ENCODE assay signal across 12 cellular contexts in the genomic region with DNA sequence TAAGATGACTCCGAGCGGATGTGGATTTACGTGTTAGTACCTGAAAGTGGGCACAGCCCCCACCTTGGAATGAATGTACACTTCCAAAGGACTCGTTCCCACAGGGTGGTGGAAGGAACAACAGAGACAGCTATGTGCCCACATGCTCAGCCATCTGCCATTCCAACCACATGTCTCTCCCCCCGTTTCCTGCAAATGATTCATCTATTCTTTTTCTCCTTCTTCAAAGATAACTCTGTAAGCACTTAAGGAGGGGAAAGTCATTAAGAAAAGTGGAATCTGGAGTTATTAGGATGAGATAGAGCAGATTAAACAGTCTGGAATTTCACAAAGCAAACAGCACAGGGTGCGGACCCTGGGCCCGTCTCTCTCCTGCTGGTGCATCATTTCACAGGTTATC. TPM values are rescaled to one million over a fixed set of nuclear protein-coding genes. Genes with fewer than 3 reads are reported as not detected.
A peak's percentile ranks its signal among the peaks of the same experiment; 100 is the strongest.
DNase-seq lines count a peak whose midpoint lies in the region; FAIRE-seq and TF ChIP-seq lines count a peak whose summit lies in the region.
"Had no signal": no experiment of that assay in that cellular context is flagged by ENCODE, and none has a peak within 500 bp of the region (broad histone marks: within the 10 kb centered on the region; RNA-seq: fewer than 3 reads in every experiment).

No MANE protein-coding gene starts in this region.

- peak overlapping the region; percentile 28 for H3K4me3 Mint-ChIP-seq in astrocyte (ENCODE audit: unreplicated experiment)
- no peak overlapping the region for H3K4me3 Mint-ChIP-seq in activated naive CD4-positive, alpha-beta T cell treated with anti-CD3 and anti-CD28 coated beads, Interleukin-2, amount 10 ng/mL, durations not matched to agents 7 days and 5 days
- H3K4me3 Mint-ChIP-seq: activated CD4-positive, alpha-beta memory T cell treated with anti-CD3 and anti-CD28 coated beads, Interleukin-2, amount 10 ng/mL, durations not matched to agents 7 days and 5 days had no signal

- H3K4me1 ChIP-seq in astrocyte (ENCODE audit: insufficient read depth, low read length): peaks cover 38% of the 10 kb centered on the region
- H3K4me1 ChIP-seq in keratinocyte (ENCODE audit: control insufficient read depth, extremely low read depth, insufficient read depth, low read length): peaks cover 76% of the 10 kb centered on the region
- H3K4me1 ChIP-seq in uterus: peaks cover 0 to 4% of the 10 kb centered on the region in 2 donors

- FAIRE-seq in HTR-8/SVneo (lab: Jason Lieb, UNC) (peak; percentile 33), astrocyte (lab: Jason Lieb, UNC) (peak; percentile 75), keratinocyte (lab: Jason Lieb, UNC) (peak; percentile 92)

- H4K20me1 ChIP-seq in astrocyte (ENCODE audit: insufficient read depth, low read length) (no peaks in the 10 kb centered on the region), keratinocyte (ENCODE audit: control insufficient read depth, extremely low read depth, insufficient read depth, low read length) (no peaks in the 10 kb centered on the region)

- intact Hi-C loops in uterus (cut with DNase I; ENCODE audit: low total_unique reads): no loop called here

- H2AFZ ChIP-seq in astrocyte (ENCODE audit: low read depth, low read length) (no peak overlapping the region), keratinocyte (ENCODE audit: control insufficient read depth, low read length) (no peak overlapping the region)

- no peaks in the 10 kb centered on the region for H3K27me3 Mint-ChIP-seq in astrocyte (ENCODE audit: low read depth, unreplicated experiment)
- peaks cover 7% of the 10 kb centered on the region for H3K27me3 Mint-ChIP-seq in activated naive CD4-positive, alpha-beta T cell treated with anti-CD3 and anti-CD28 coated beads, Interleukin-2, amount 10 ng/mL, durations not matched to agents 7 days and 5 days
- H3K27me3 Mint-ChIP-seq: activated CD4-positive, alpha-beta memory T cell treated with anti-CD3 and anti-CD28 coated beads, Interleukin-2, amount 10 ng/mL, durations not matched to agents 7 days and 5 days had no signal

- no peaks in the 10 kb centered on the region for H3K9me1 ChIP-seq in keratinocyte (ENCODE audit: control insufficient read depth, extremely low read depth, insufficient read depth, low read length)

- H3K27ac ChIP-seq in astrocyte (ENCODE audit: low read depth, low read length) (peak overlapping the region; percentile 50), keratinocyte (ENCODE audit: control insufficient read depth, insufficient read depth, low read length) (peak overlapping the region; percentile 88), uterus (no peak overlapping the region)
- H3K27ac ChIP-seq: C4-2B had no signal

- no peaks in the 10 kb centered on the region for H3K79me2 ChIP-seq in astrocyte (ENCODE audit: insufficient read depth, low read length)
- H3K79me2 ChIP-seq in keratinocyte (ENCODE audit: control insufficient read depth, insufficient read depth, low read length): no peaks in the 10 kb centered on the region

- CTCF ChIA-PET in activated naive CD4-positive, alpha-beta T cell treated with anti-CD3 and anti-CD28 coated beads, Interleukin-2, amount 10 ng/mL, durations not matched to agents 7 days and 5 days (lab: Charles Lee): interaction anchor here (1.2 kb wide), 1 partner anchor 91 kb away, joined by 3 read pairs; no protein-coding TSS in a partner anchor

- no peaks in the 10 kb centered on the region for H3K36me3 ChIP-seq in astrocyte (ENCODE audit: insufficient read depth, low read length)
- no peaks in the 10 kb centered on the region for H3K36me3 ChIP-seq in keratinocyte (ENCODE audit: control insufficient read depth in 2 of 2, extremely low read depth in 1 of 2, insufficient read depth in 2 of 2, low read length in 2 of 2)
- no peaks in the 10 kb centered on the region for H3K36me3 ChIP-seq in uterus
- H3K36me3 ChIP-seq: esophagus squamous epithelium had no signal

- H3K4me1 Mint-ChIP-seq in astrocyte (ENCODE audit: low read depth, unreplicated experiment): peaks cover 57% of the 10 kb centered on the region
- H3K4me1 Mint-ChIP-seq in activated naive CD4-positive, alpha-beta T cell treated with anti-CD3 and anti-CD28 coated beads, Interleukin-2, amount 10 ng/mL, durations not matched to agents 7 days and 5 days: peaks cover 25% of the 10 kb centered on the region

- no peaks in the 10 kb centered on the region for H3K9me3 Mint-ChIP-seq in astrocyte (ENCODE audit: unreplicated experiment)
- no peaks in the 10 kb centered on the region for H3K9me3 Mint-ChIP-seq in activated naive CD4-positive, alpha-beta T cell treated with anti-CD3 and anti-CD28 coated beads, Interleukin-2, amount 10 ng/mL, durations not matched to agents 7 days and 5 days
- H3K9me3 Mint-ChIP-seq: activated CD4-positive, alpha-beta memory T cell treated with anti-CD3 and anti-CD28 coated beads, Interleukin-2, amount 10 ng/mL, durations not matched to agents 7 days and 5 days had no signal

- TF ChIP-seq CTCF in astrocyte (IDR thresholded peaks at IDR 0.05; ENCODE audit: insufficient read depth, low read depth, low read length): no peak
- TF ChIP-seq CTCF in keratinocyte (optimal IDR thresholded peaks at IDR 0.05 in 1 of 3, IDR thresholded peaks at IDR 0.05 in 1 of 3, conservative IDR thresholded peaks at IDR 0.05 in 1 of 3; ENCODE audit: extremely low read depth in 1 of 3, insufficient read depth in 2 of 3, low read length in 3 of 3): no peak
- TF ChIP-seq CTCF in uterus (IDR thresholded peaks at IDR 0.05): no peak

- dilution Hi-C loops in keratinocyte (cut with MboI; ENCODE audit: extremely low pct_ligation_motif_present, low sequenced_read_pairs): no loop called here

- H3K27ac Mint-ChIP-seq in astrocyte (ENCODE audit: unreplicated experiment): peak overlapping the region; percentile 77
- H3K27ac Mint-ChIP-seq in activated naive CD4-positive, alpha-beta T cell treated with anti-CD3 and anti-CD28 coated beads, Interleukin-2, amount 10 ng/mL, durations not matched to agents 7 days and 5 days: no peak overlapping the region
- H3K27ac Mint-ChIP-seq: activated CD4-positive, alpha-beta memory T cell treated with anti-CD3 and anti-CD28 coated beads, Interleukin-2, amount 10 ng/mL, durations not matched to agents 7 days and 5 days had no signal

- H3K36me3 Mint-ChIP-seq in astrocyte (ENCODE audit: low read depth, unreplicated experiment): no peaks in the 10 kb centered on the region
- no peaks in the 10 kb centered on the region for H3K36me3 Mint-ChIP-seq in activated naive CD4-positive, alpha-beta T cell treated with anti-CD3 and anti-CD28 coated beads, Interleukin-2, amount 10 ng/mL, durations not matched to agents 7 days and 5 days

- no peaks in the 10 kb centered on the region for H3K27me3 ChIP-seq in astrocyte (ENCODE audit: insufficient read depth, low read length)
- H3K27me3 ChIP-seq in keratinocyte (ENCODE audit: control insufficient read depth, extremely low read depth, insufficient read depth, low read length): no peaks in the 10 kb centered on the region
- H3K27me3 ChIP-seq in uterus: no peaks in the 10 kb centered on the region
- H3K27me3 ChIP-seq: esophagus squamous epithelium had no signal

- peak; percentile 47 for DNase-seq in Ammon's horn (ENCODE audit: low spot score)
- DNase-seq in HTR-8/SVneo (ENCODE audit: insufficient read length, low spot score): no peak
- peak; percentile 97 for DNase-seq in astrocyte (ENCODE audit: low read depth)
- DNase-seq in keratinocyte (ENCODE audit: low read depth, low spot score): peak; percentile 99
- DNase-seq in superior temporal gyrus (ENCODE audit: extremely low spot score): no peak
- DNase-seq in uterus: no peak
- DNase-seq in activated naive CD4-positive, alpha-beta T cell treated with anti-CD3 and anti-CD28 coated beads, Interleukin-2, amount 10 ng/mL, durations not matched to agents 7 days and 5 days: no peak
- no peak for DNase-seq in iPS-NIHi7 (ENCODE audit: extremely low spot score)
- DNase-seq: activated CD4-positive, alpha-beta memory T cell treated with anti-CD3 and anti-CD28 coated beads, Interleukin-2, amount 10 ng/mL, durations not matched to agents 7 days and 5 days; esophagus squamous epithelium; NCI-H1694 treated with DMSO at 0.1 percent for 48 hours had no signal

- H3K4me2 ChIP-seq in astrocyte (ENCODE audit: low read length): peak overlapping the region; percentile 61
- H3K4me2 ChIP-seq in keratinocyte (ENCODE audit: control insufficient read depth, extremely low read depth, insufficient read depth, low read depth, low read length): peak overlapping the region; percentile 92

- TF ChIP-seq POLR2A in uterus (IDR thresholded peaks at IDR 0.05): no peak

- H3K4me3 ChIP-seq in astrocyte (ENCODE audit: insufficient read depth, low read depth, low read length) (no peak overlapping the region), keratinocyte (ENCODE audit: control insufficient read depth in 2 of 3, extremely low read depth in 1 of 3, insufficient read depth in 2 of 3, low read depth in 1 of 3, low read length in 3 of 3) (no peak overlapping the region), uterus (no peak overlapping the region)
- H3K4me3 ChIP-seq: esophagus squamous epithelium had no signal

- H3K9me3 ChIP-seq in astrocyte (ENCODE audit: insufficient read depth, low read depth, low read length) (no peaks in the 10 kb centered on the region), keratinocyte (ENCODE audit: control insufficient read depth, low read depth, low read length) (no peaks in the 10 kb centered on the region), uterus (no peaks in the 10 kb centered on the region)
- H3K9me3 ChIP-seq: esophagus squamous epithelium had no signal

- H3K9ac ChIP-seq in astrocyte (ENCODE audit: low read length) (peak overlapping the region; percentile 7), keratinocyte (ENCODE audit: control insufficient read depth, extremely low read depth, insufficient read depth, low read length) (peak overlapping the region; percentile 68)

RNA-seq across cellular contexts. Expression of a gene that starts 18.5 kb away (rescaled TPM):
- total RNA-seq in astrocyte: 47.8 and 63.0 TPM in 2 replicates
- 205 to 251 TPM (median 221 TPM) in 3 replicates for polyA plus RNA-seq in keratinocyte
- polyA plus RNA-seq in keratinocyte (2011; ENCODE audit: low read depth): 66.1 TPM
- 66.2 and 96.4 TPM in 2 replicates for polyA plus RNA-seq in keratinocyte (2011; cell fraction: cytosol; rRNA removed)
- 255 and 281 TPM in 2 replicates for polyA plus RNA-seq in keratinocyte (2011; cell fraction: nucleus; rRNA removed)
- 82.7 and 187 TPM in 2 replicates for polyA plus RNA-seq in keratinocyte (2012; ENCODE audit: low replicate concordance)
- 454 to 649 TPM (median 503 TPM) in 3 replicates for polyA minus RNA-seq in keratinocyte
- polyA minus RNA-seq in keratinocyte (2011; cell fraction: cytosol; rRNA and poly(A)+ RNA removed): 290 TPM
- polyA minus RNA-seq in keratinocyte (2011; cell fraction: nucleus; rRNA and poly(A)+ RNA removed): 297 and 332 TPM in 2 replicates
- 100 to 1,000 TPM in 1 of 4 donors, 10 to 100 TPM in 3; 28.7 to 103 (median 77.6) TPM for total RNA-seq in uterus

Comparison
In these comparisons a context has a peak if more than half of its experiments do, and no peak if none do; other contexts are left out.
1. DNase-seq: peak in Ammon's horn (single experiment), astrocyte (single experiment) and keratinocyte (single experiment); none in HTR-8/SVneo (single experiment), superior temporal gyrus (single experiment), uterus (0 of 2), activated naive CD4-positive, alpha-beta T cell treated with anti-CD3 and anti-CD28 coated beads, Interleukin-2, amount 10 ng/mL, durations not matched to agents 7 days and 5 days (single experiment) and iPS-NIHi7 (single experiment).
2. H3K27ac ChIP-seq: peak in astrocyte (single experiment) and keratinocyte (single experiment); none in uterus (0 of 2).